ENCODE assay signal across 1 cellular context in the genomic region with DNA sequence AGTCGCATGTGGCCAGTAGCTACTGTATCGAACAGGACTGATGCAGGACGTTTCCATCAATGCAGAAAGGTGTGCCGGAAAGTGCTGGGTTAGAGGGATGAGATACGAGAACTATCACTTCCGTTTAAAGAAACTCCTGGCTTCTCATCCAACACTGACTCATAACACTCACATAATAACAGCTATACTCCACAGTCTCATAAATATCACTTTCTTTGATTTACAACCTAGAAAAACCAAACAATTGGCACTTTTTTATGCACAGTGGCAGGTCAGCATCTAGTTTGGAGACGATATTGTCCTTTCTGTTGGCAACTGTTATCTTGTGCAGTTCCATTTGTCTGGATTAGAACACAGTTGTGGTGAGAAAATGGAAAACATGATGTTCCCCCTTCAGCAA.
TF ChIP-seq lines count a peak whose summit lies in the region.

No MANE protein-coding gene starts in this region.

TF ChIP-seq in K562, 482 proteins besides CTCF, POLR2A, EP300 and RAD21 (continued from another document):
- TF ChIP-seq CCNT2 (IDR thresholded peaks at IDR 0.05; ENCODE audit: borderline replicate concordance, extremely low read depth, insufficient read length, low read depth, low read length): no peak
